10 cellular contexts compared by ENCODE assay signal in the genomic region with DNA sequence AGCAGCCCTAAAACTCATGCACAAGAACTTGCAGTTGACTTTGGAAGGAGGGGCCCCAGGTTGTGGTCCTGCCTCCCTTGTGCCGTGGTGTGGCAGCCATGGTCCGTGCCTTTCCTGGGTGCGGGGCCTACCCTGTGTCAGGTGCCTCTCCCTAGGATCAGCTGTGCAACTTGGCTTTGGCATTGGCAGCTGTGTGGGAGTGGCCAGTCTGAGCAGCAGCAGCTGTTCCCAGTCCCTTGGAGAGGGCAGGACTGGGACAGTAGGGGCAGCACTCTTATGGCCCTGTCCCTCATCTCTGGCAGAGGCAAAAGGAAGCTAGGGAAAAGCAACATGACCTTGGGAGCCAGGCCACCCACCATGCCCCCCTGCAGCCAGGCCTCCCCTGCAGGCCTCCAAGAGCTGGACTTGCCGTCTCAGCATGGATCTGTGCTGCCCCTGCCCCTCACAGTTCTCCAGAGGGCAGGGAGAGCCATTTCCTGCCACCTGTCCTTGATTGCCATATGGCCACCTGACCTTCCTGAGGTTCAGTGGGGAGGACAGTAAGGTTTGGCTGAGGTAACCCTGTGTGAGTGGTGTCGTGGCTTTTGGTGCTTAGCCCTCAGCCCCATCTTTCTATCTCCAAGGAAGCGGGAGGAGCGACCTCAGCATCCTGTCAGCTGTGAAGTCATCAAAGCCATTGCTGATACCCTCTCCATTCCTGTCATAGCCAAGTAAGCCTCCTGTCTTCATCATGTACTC. TPM values are rescaled to one million over a fixed set of nuclear protein-coding genes. Genes with fewer than 3 reads are reported as not detected.
DNase-seq lines count a peak whose midpoint lies in the region; FAIRE-seq and TF ChIP-seq lines count a peak whose summit lies in the region.
"Had no signal": no experiment of that assay in that cellular context is flagged by ENCODE, and none has a peak within 500 bp of the region (broad histone marks: within the 10 kb centered on the region; RNA-seq: fewer than 3 reads in every experiment).

No MANE protein-coding gene starts in this region.

- peaks cover 11% of the 10 kb centered on the region for H3K4me1 Mint-ChIP-seq in MCF 10A (ENCODE audit: insufficient read depth, unreplicated experiment)

- BruUV-seq in MCF 10A (replicated peaks; lab: Mats Ljungman, UMichigan) = no TSS peak

- H3K9me3 ChIP-seq in kidney (ENCODE audit: control insufficient read depth in 1 of 2, low read length in 2 of 2) (no peaks in the 10 kb centered on the region), testis (no peaks in the 10 kb centered on the region)

- H3K36me3 Mint-ChIP-seq in MCF 10A (ENCODE audit: insufficient read depth, unreplicated experiment) = peaks cover 31% of the 10 kb centered on the region

- no peak overlapping the region for H3K9ac ChIP-seq in kidney (ENCODE audit: low read length in 2 of 2)

- DNase-seq in activated CD8-positive, alpha-beta memory T cell treated with anti-CD3 and anti-CD28 coated beads, Interleukin-2, amount 50 U/mL, for 48 hours = peak; percentile 56
- no peak for DNase-seq in activated CD8-positive, alpha-beta memory T cell treated with anti-CD3 and anti-CD28 coated beads, Interleukin-2, amount 50 U/mL, for 4 hours
- DNase-seq in UCSD-AML1 (lab: John Stamatoyannopoulos, UW; ENCODE audit: unreplicated experiment) = peak; percentile 45
- DNase-seq in kidney = peak; percentile 84
- DNase-seq in testis = peak; percentile 73
- no peak for DNase-seq in amniotic stem cell (lab: John Stamatoyannopoulos, UW)
- no peak for DNase-seq in MCF 10A (ENCODE audit: unreplicated experiment)
- DNase-seq in NCI-H187 (lab: John Stamatoyannopoulos, UW) = no peak
- DNase-seq: foreskin keratinocyte, MM.1S had no signal

- POLR2A ChIA-PET in MCF 10A (lab: Yijun Ruan, JAX) = interaction anchor here (1.1 to 8.4 kb wide), 2 partner anchors 16 to 21 kb away, joined by 3 to 104 read pairs; a partner anchor contains a TSS

- no peak overlapping the region for H3K27ac Mint-ChIP-seq in MCF 10A (ENCODE audit: low read depth, unreplicated experiment)

- 70 to 72% methylated on average over 7 of the region's 7 CpGs for WGBS in testis, 2 donors

- H3K27me3 Mint-ChIP-seq in MCF 10A (ENCODE audit: insufficient read depth, unreplicated experiment) = no peaks in the 10 kb centered on the region

- FAIRE-seq in kidney (lab: Jason Lieb, UNC) = no peak

- no peak for TF ChIP-seq POLR2A in testis (IDR thresholded peaks at IDR 0.05)

- H3K9me3 Mint-ChIP-seq in MCF 10A (ENCODE audit: unreplicated experiment) = no peaks in the 10 kb centered on the region

- H3K4me3 ChIP-seq in kidney (ENCODE audit: low read length in 2 of 2) = no peak overlapping the region
- no peak overlapping the region for H3K4me3 ChIP-seq in testis

- no peak overlapping the region for H3K4me3 Mint-ChIP-seq in MCF 10A (ENCODE audit: unreplicated experiment)

- peaks cover 10 to 14% of the 10 kb centered on the region in 2 donors for H3K36me3 ChIP-seq in kidney (ENCODE audit: control insufficient read depth in 1 of 2, insufficient read depth in 2 of 2, low read length in 2 of 2)
- H3K36me3 ChIP-seq in testis (ENCODE audit: low read depth, missing control alignments) = no peaks in the 10 kb centered on the region

- no peaks in the 10 kb centered on the region for H3K27me3 ChIP-seq in testis
- H3K27me3 ChIP-seq: foreskin keratinocyte had no signal

- H3K4me1 ChIP-seq in kidney (ENCODE audit: control insufficient read depth in 1 of 2, insufficient read depth in 1 of 2, low read depth in 1 of 2, low read length in 2 of 2) (peaks cover 14 to 19% of the 10 kb centered on the region in 2 donors), testis (peaks cover 41% of the 10 kb centered on the region)

- CTCF ChIA-PET in MCF 10A (lab: Yijun Ruan, JAX) = interaction anchor here (0.5 to 1.3 kb wide), 5 partner anchors 24 to 224 kb away, joined by 3 to 5 read pairs (median 3); no protein-coding TSS in a partner anchor

- TF ChIP-seq CTCF in kidney (IDR thresholded peaks at IDR 0.05; ENCODE audit: borderline replicate concordance, extremely low read depth, insufficient read depth) (no peak), testis (IDR thresholded peaks at IDR 0.05) (no peak), MCF 10A (IDR thresholded peaks at IDR 0.05; ENCODE audit: unreplicated experiment) (no peak)

- intact Hi-C loops in kidney (cut with DNase I) (no loop called here), testis (cut with DNase I; ENCODE audit: low total_unique reads) (no loop called here), MCF 10A (cut with micrococcal nuclease) (no loop called here)

- H3K27ac ChIP-seq in kidney (ENCODE audit: low read depth in 2 of 2, low read length in 2 of 2) (no peak overlapping the region), testis (no peak overlapping the region)
- H3K27ac ChIP-seq: foreskin keratinocyte had no signal

RNA-seq across cellular contexts. Expression of a gene that starts 15.5 kb away (rescaled TPM):
- total RNA-seq in kidney = 37.7 TPM
- 15.0 TPM for polyA plus RNA-seq in kidney (ENCODE audit: insufficient read depth, low read depth, low replicate concordance)
- total RNA-seq in testis = 100 to 1,000 TPM in 1 of 2 donors, 10 to 100 TPM in 1; 94.7 to 115 TPM
- polyA plus RNA-seq in testis (ENCODE audit: insufficient read depth, low read depth, low replicate concordance) = 78.0 TPM
- 18.5 and 24.1 TPM in 2 replicates for total RNA-seq in MCF 10A (2022)

RNA-seq across cellular contexts. Expression of a gene that starts 46.6 kb away (rescaled TPM):
- 12.5 TPM for total RNA-seq in kidney
- polyA plus RNA-seq in kidney (ENCODE audit: insufficient read depth, low read depth, low replicate concordance) = 12.1 TPM
- 10 to 100 TPM; 24.6 to 32.4 TPM for total RNA-seq in testis
- 62.5 TPM for polyA plus RNA-seq in testis (ENCODE audit: insufficient read depth, low read depth, low replicate concordance)
- total RNA-seq in MCF 10A (2022) = 24.2 and 26.4 TPM in 2 replicates

RNA-seq across cellular contexts. Expression of a gene that starts 46.6 kb away (rescaled TPM):
- total RNA-seq in kidney = 10.6 TPM
- polyA plus RNA-seq in kidney (ENCODE audit: insufficient read depth, low read depth, low replicate concordance) = 13.1 TPM
- total RNA-seq in testis = 10 to 100 TPM; 19.1 to 19.9 TPM
- polyA plus RNA-seq in testis (ENCODE audit: insufficient read depth, low read depth, low replicate concordance) = 18.6 TPM
- total RNA-seq in MCF 10A (2022) = 9.3 and 11.7 TPM in 2 replicates

RNA-seq across cellular contexts. Expression of a gene that starts 54.0 kb away (rescaled TPM):
- total RNA-seq in kidney = not detected
- polyA plus RNA-seq in kidney (ENCODE audit: insufficient read depth, low read depth, low replicate concordance) = not detected
- 1 to 10 TPM; 2.4 to 4.1 TPM for total RNA-seq in testis
- polyA plus RNA-seq in testis (ENCODE audit: insufficient read depth, low read depth, low replicate concordance) = 3.2 TPM
- not detected in 2 replicates for total RNA-seq in MCF 10A (2022)
- total RNA-seq: foreskin keratinocyte had no signal
- polyA plus RNA-seq: foreskin keratinocyte had no signal

Comparison
In these comparisons a context has a peak if more than half of its experiments do, and no peak if none do; other contexts are left out.
1. DNase-seq: peak in activated CD8-positive, alpha-beta memory T cell treated with anti-CD3 and anti-CD28 coated beads, Interleukin-2, amount 50 U/mL, for 48 hours (single experiment), UCSD-AML1 (single experiment), kidney (single experiment) and testis (single experiment); none in activated CD8-positive, alpha-beta memory T cell treated with anti-CD3 and anti-CD28 coated beads, Interleukin-2, amount 50 U/mL, for 4 hours (single experiment), amniotic stem cell (single experiment), MCF 10A (single experiment) and NCI-H187 (0 of 2).